ENCODE assay signal across 19 cellular contexts in genomic region chr22:23496445-23496833, GRCh38.
A peak's percentile ranks its signal among the peaks of the same experiment; 100 is the strongest.
DNase-seq lines count a peak whose midpoint lies in the region; ATAC-seq and TF ChIP-seq lines count a peak whose summit lies in the region.
"Had no signal": no experiment of that assay in that cellular context is flagged by ENCODE, and none has a peak within 500 bp of the region (broad histone marks: within the 10 kb centered on the region; RNA-seq: fewer than 3 reads in every experiment).

No MANE protein-coding gene starts in this region.

- H3K4me1 ChIP-seq in upper lobe of right lung, result no peaks in the 10 kb centered on the region
- H3K4me1 ChIP-seq: Peyer's patch had no signal

- POLR2A ChIA-PET in activated naive CD8-positive, alpha-beta T cell treated with anti-CD3 and anti-CD28 coated beads, Interleukin-2, amount 10 ng/mL, durations not matched to agents 7 days and 5 days (lab: Charles Lee), result interaction anchor here (0.5 kb wide), 1 partner anchor 272 kb away, joined by 3 read pairs; no protein-coding TSS in a partner anchor

- H3K27ac Mint-ChIP-seq in activated naive CD8-positive, alpha-beta T cell treated with anti-CD3 and anti-CD28 coated beads, Interleukin-2, amount 10 ng/mL, durations not matched to agents 7 days and 5 days, result peak overlapping the region; percentile 75
- no peak overlapping the region for H3K27ac Mint-ChIP-seq in activated naive CD8-positive, alpha-beta T cell treated with anti-CD3 and anti-CD28 coated beads for 36 hours
- H3K27ac Mint-ChIP-seq in activated T-helper 17 cell treated with anti-CD3 and anti-CD28 coated beads, Interleukin-2, amount 50 U/mL, for 72 hours, result peak overlapping the region; percentile 90
- H3K27ac Mint-ChIP-seq in natural killer cell treated with Interleukin-12 subunit alpha and Interleukin-12 subunit beta and Interleukin-15 and Interleukin-18, amount 100 ng/mL, for 72 hours, result peak overlapping the region; percentile 33 to 81
- H3K27ac Mint-ChIP-seq: H9 had no signal

- no peaks in the 10 kb centered on the region for H3K9me3 Mint-ChIP-seq in activated naive CD8-positive, alpha-beta T cell treated with anti-CD3 and anti-CD28 coated beads, Interleukin-2, amount 10 ng/mL, durations not matched to agents 7 days and 5 days
- H3K9me3 Mint-ChIP-seq in activated naive CD8-positive, alpha-beta T cell treated with anti-CD3 and anti-CD28 coated beads for 36 hours, result no peaks in the 10 kb centered on the region
- H3K9me3 Mint-ChIP-seq in activated T-helper 17 cell treated with anti-CD3 and anti-CD28 coated beads, Interleukin-2, amount 50 U/mL, for 72 hours, result no peaks in the 10 kb centered on the region
- H3K9me3 Mint-ChIP-seq in natural killer cell treated with Interleukin-12 subunit alpha and Interleukin-12 subunit beta and Interleukin-15 and Interleukin-18, amount 100 ng/mL, for 72 hours, result no peaks in the 10 kb centered on the region
- H3K9me3 Mint-ChIP-seq: CD8-positive, alpha-beta memory T cell; H9 had no signal

- TF ChIP-seq CTCF in upper lobe of right lung (IDR thresholded peaks at IDR 0.05), result no peak

- no peak overlapping the region for H3K27ac ChIP-seq in upper lobe of right lung
- H3K27ac ChIP-seq: KMS-11, Peyer's patch had no signal

- intact Hi-C loops in upper lobe of right lung (cut with DNase I), result no loop called here

- H3K36me3 ChIP-seq in upper lobe of right lung, result no peaks in the 10 kb centered on the region
- H3K36me3 ChIP-seq: Peyer's patch had no signal

- H3K4me1 Mint-ChIP-seq in activated naive CD8-positive, alpha-beta T cell treated with anti-CD3 and anti-CD28 coated beads, Interleukin-2, amount 10 ng/mL, durations not matched to agents 7 days and 5 days, result peaks cover 30% of the 10 kb centered on the region
- H3K4me1 Mint-ChIP-seq in activated naive CD8-positive, alpha-beta T cell treated with anti-CD3 and anti-CD28 coated beads for 36 hours, result peaks cover 15% of the 10 kb centered on the region
- H3K4me1 Mint-ChIP-seq in activated T-helper 17 cell treated with anti-CD3 and anti-CD28 coated beads, Interleukin-2, amount 50 U/mL, for 72 hours, result peaks cover 8% of the 10 kb centered on the region
- peaks cover 8 to 46% of the 10 kb centered on the region in 2 donors for H3K4me1 Mint-ChIP-seq in natural killer cell treated with Interleukin-12 subunit alpha and Interleukin-12 subunit beta and Interleukin-15 and Interleukin-18, amount 100 ng/mL, for 72 hours (ENCODE audit: low read depth in 2 of 2)

- ATAC-seq in activated naive CD8-positive, alpha-beta T cell treated with anti-CD3 and anti-CD28 coated beads, Interleukin-2, amount 10 ng/mL, durations not matched to agents 7 days and 5 days (ENCODE audit: low read depth), result no peak
- no peak for ATAC-seq in activated T-helper 17 cell treated with anti-CD3 and anti-CD28 coated beads, Interleukin-2, amount 50 U/mL, for 72 hours (replicated peaks)
- no peak for ATAC-seq in natural killer cell treated with Interleukin-12 subunit alpha and Interleukin-12 subunit beta and Interleukin-15 and Interleukin-18, amount 100 ng/mL, for 72 hours
- ATAC-seq in upper lobe of right lung, result no peak
- ATAC-seq: HepG2 had no signal

- H3K27me3 Mint-ChIP-seq in activated naive CD8-positive, alpha-beta T cell treated with anti-CD3 and anti-CD28 coated beads, Interleukin-2, amount 10 ng/mL, durations not matched to agents 7 days and 5 days, result peaks cover under 1% of the 10 kb centered on the region
- H3K27me3 Mint-ChIP-seq in activated naive CD8-positive, alpha-beta T cell treated with anti-CD3 and anti-CD28 coated beads for 36 hours, result no peaks in the 10 kb centered on the region
- H3K27me3 Mint-ChIP-seq in activated T-helper 17 cell treated with anti-CD3 and anti-CD28 coated beads, Interleukin-2, amount 50 U/mL, for 72 hours, result peaks cover 4% of the 10 kb centered on the region
- no peaks in the 10 kb centered on the region for H3K27me3 Mint-ChIP-seq in natural killer cell treated with Interleukin-12 subunit alpha and Interleukin-12 subunit beta and Interleukin-15 and Interleukin-18, amount 100 ng/mL, for 72 hours

- DNase-seq in activated naive CD8-positive, alpha-beta T cell treated with anti-CD3 and anti-CD28 coated beads, Interleukin-2, amount 10 ng/mL, durations not matched to agents 7 days and 5 days, result no peak
- DNase-seq in activated naive CD8-positive, alpha-beta T cell treated with anti-CD3 and anti-CD28 coated beads for 36 hours, result no peak
- DNase-seq in natural killer cell treated with Interleukin-12 subunit alpha and Interleukin-12 subunit beta and Interleukin-15 and Interleukin-18, amount 100 ng/mL, for 72 hours (ENCODE audit: low spot score), result no peak
- DNase-seq in upper lobe of right lung (peak; percentile 33), NCI-H345 (lab: John Stamatoyannopoulos, UW) (no peak), DMS153 treated with DMSO at 0.1 percent for 48 hours (lab: John Stamatoyannopoulos, UW; ENCODE audit: unreplicated experiment) (no peak), RKO (ENCODE audit: low spot score) (no peak)
- DNase-seq: AML-193; CD8-positive, alpha-beta memory T cell; H9; MM.1S; NCI-H1105; NCI-H1694 treated with DMSO at 0.1 percent for 48 hours; NCI-H446 treated with DMSO at 0.1 percent for 48 hours; Peyer's patch; SHP77 treated with DMSO at 0.1 percent for 48 hours had no signal

- H3K27me3 ChIP-seq in upper lobe of right lung, result no peaks in the 10 kb centered on the region
- H3K27me3 ChIP-seq: Peyer's patch had no signal

- H3K4me3 ChIP-seq in upper lobe of right lung, result no peak overlapping the region
- H3K4me3 ChIP-seq: Peyer's patch had no signal

- no peaks in the 10 kb centered on the region for H3K9me3 ChIP-seq in upper lobe of right lung
- H3K9me3 ChIP-seq: Peyer's patch had no signal

- no peaks in the 10 kb centered on the region for H3K36me3 Mint-ChIP-seq in activated naive CD8-positive, alpha-beta T cell treated with anti-CD3 and anti-CD28 coated beads, Interleukin-2, amount 10 ng/mL, durations not matched to agents 7 days and 5 days
- no peaks in the 10 kb centered on the region for H3K36me3 Mint-ChIP-seq in activated naive CD8-positive, alpha-beta T cell treated with anti-CD3 and anti-CD28 coated beads for 36 hours
- no peaks in the 10 kb centered on the region for H3K36me3 Mint-ChIP-seq in activated T-helper 17 cell treated with anti-CD3 and anti-CD28 coated beads, Interleukin-2, amount 50 U/mL, for 72 hours (ENCODE audit: low read depth)
- no peaks in the 10 kb centered on the region for H3K36me3 Mint-ChIP-seq in natural killer cell treated with Interleukin-12 subunit alpha and Interleukin-12 subunit beta and Interleukin-15 and Interleukin-18, amount 100 ng/mL, for 72 hours
- H3K36me3 Mint-ChIP-seq: CD8-positive, alpha-beta memory T cell had no signal

- peak overlapping the region; percentile 64 for H3K4me3 Mint-ChIP-seq in activated naive CD8-positive, alpha-beta T cell treated with anti-CD3 and anti-CD28 coated beads, Interleukin-2, amount 10 ng/mL, durations not matched to agents 7 days and 5 days
- H3K4me3 Mint-ChIP-seq in activated naive CD8-positive, alpha-beta T cell treated with anti-CD3 and anti-CD28 coated beads for 36 hours, result no peak overlapping the region
- H3K4me3 Mint-ChIP-seq in activated T-helper 17 cell treated with anti-CD3 and anti-CD28 coated beads, Interleukin-2, amount 50 U/mL, for 72 hours, result no peak overlapping the region
- no peak overlapping the region for H3K4me3 Mint-ChIP-seq in natural killer cell treated with Interleukin-12 subunit alpha and Interleukin-12 subunit beta and Interleukin-15 and Interleukin-18, amount 100 ng/mL, for 72 hours
- H3K4me3 Mint-ChIP-seq: H9 had no signal
